8 cellular contexts compared by ENCODE assay signal in the genomic region with DNA sequence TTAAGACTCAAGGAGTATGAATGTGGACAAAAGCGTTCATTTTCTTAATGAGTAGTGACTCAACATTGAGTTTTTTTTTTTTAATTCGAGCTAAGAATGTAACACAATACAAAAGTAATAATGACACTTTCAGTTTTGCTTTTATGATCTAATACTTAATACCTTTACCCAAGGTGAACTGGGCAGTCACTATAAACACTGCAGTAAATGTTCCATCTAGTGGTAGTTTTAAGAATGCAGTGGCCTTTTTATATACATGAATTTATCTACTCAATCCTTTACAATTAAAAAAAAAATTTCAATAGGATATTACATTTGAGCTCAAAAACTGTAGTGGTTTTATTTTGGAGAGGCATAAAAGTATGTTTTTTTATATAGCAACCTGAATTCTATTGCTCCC. TPM values are rescaled to one million over a fixed set of nuclear protein-coding genes. Genes with fewer than 3 reads are reported as not detected.
DNase-seq lines count a peak whose midpoint lies in the region; ATAC-seq and TF ChIP-seq lines count a peak whose summit lies in the region.

No MANE protein-coding gene starts in this region.

- no peak overlapping the region for H3K56ac ChIP-seq in IMR-90 (ENCODE audit: extremely low read depth, insufficient read depth, low read length)

- H3K79me1 ChIP-seq in IMR-90 (ENCODE audit: low read depth in 1 of 2, low read length in 2 of 2), result no peaks in the 10 kb centered on the region

- H3K36me3 ChIP-seq in IMR-90 (ENCODE audit: control insufficient read depth, insufficient read depth, low read length) (no peaks in the 10 kb centered on the region), right lobe of liver (no peaks in the 10 kb centered on the region)

- H3K4me2 ChIP-seq in IMR-90 (ENCODE audit: low read depth, low read length), result no peak overlapping the region

- TF ChIP-seq POLR2A in IMR-90 (IDR thresholded peaks at IDR 0.05; ENCODE audit: low read depth, low read length), result no peak
- no peak for TF ChIP-seq POLR2A in right lobe of liver (IDR thresholded peaks at IDR 0.05)

- TF ChIP-seq RAD21 in IMR-90 (IDR thresholded peaks at IDR 0.05; ENCODE audit: low read length), result peak; percentile 38

- POLR2A ChIA-PET in IMR-90 (lab: Charles Lee; ENCODE audit: unreplicated experiment), result no interaction called here

- H3K4me1 ChIP-seq in IMR-90 (ENCODE audit: control insufficient read depth, insufficient read depth, low read length) (no peaks in the 10 kb centered on the region), right lobe of liver (peaks cover 0 to 5% (median 0%) of the 10 kb centered on the region in 4 donors)

- no peaks in the 10 kb centered on the region for H3K36me3 Mint-ChIP-seq in activated naive CD4-positive, alpha-beta T cell treated with anti-CD3 and anti-CD28 coated beads, Interleukin-2, amount 50 U/mL, for 24 hours

- H3K4me1 Mint-ChIP-seq in activated naive CD4-positive, alpha-beta T cell treated with anti-CD3 and anti-CD28 coated beads, Interleukin-2, amount 50 U/mL, for 24 hours, result peaks cover 31% of the 10 kb centered on the region

- BruUV-seq in IMR-90 (replicated peaks; lab: Mats Ljungman, UMichigan), result no TSS peak

- CTCF ChIA-PET in IMR-90 (lab: Yijun Ruan, JAX), result interaction anchor here (0.6 to 2.8 kb wide), 12 partner anchors 15 to 811 kb away, joined by 3 to 10 read pairs (median 3); no protein-coding TSS in a partner anchor

- no peak overlapping the region for H2BK20ac ChIP-seq in IMR-90 (ENCODE audit: low read depth, low read length)

- H2AFZ ChIP-seq in IMR-90 (replicated peaks; ENCODE audit: low read length, poor library complexity), result no peak overlapping the region

- H4K5ac ChIP-seq in IMR-90 (ENCODE audit: low read depth, low read length), result no peak overlapping the region

- no peaks in the 10 kb centered on the region for H3K9me1 ChIP-seq in IMR-90 (ENCODE audit: insufficient read depth, low read length)

- no peak overlapping the region for H3K14ac ChIP-seq in IMR-90 (replicated peaks; ENCODE audit: low read depth, low read length)

- no peak overlapping the region for H2BK120ac ChIP-seq in IMR-90 (ENCODE audit: low read depth, low read length)

- TF ChIP-seq CTCF in IMR-90 (conservative IDR thresholded peaks at IDR 0.05; ENCODE audit: low read depth, low read length) (peak; percentile 50), right lobe of liver (IDR thresholded peaks at IDR 0.05) (peak; percentile 58 to 74 (median 68))

- intact Hi-C loops in IMR-90 (cut with micrococcal nuclease) (loop anchor here (1.0 kb wide), 2 partner anchors 104 to 240 kb away; no protein-coding TSS in a partner anchor), right lobe of liver (cut with DNase I) (no loop called here)

- no peak overlapping the region for H3K27ac ChIP-seq in IMR-90 (ENCODE audit: insufficient read depth, low read length)
- H3K27ac ChIP-seq in right lobe of liver, result peak overlapping the region in 2 of 3 donors; percentile 27

- ATAC-seq in IMR-90 (ENCODE audit: low read depth), result peak; percentile 35; the same call in 1 of the 2 replicates
- peak; percentile 47 to 67 (median 55) for ATAC-seq in right lobe of liver
- no peak for ATAC-seq in HG02571 (IDR thresholded peaks at IDR 0.05; ENCODE audit: unreplicated experiment)
- ATAC-seq in GM19455 (IDR thresholded peaks at IDR 0.05; ENCODE audit: unreplicated experiment), result no peak
- no peak for ATAC-seq in HG02973 (IDR thresholded peaks at IDR 0.05; ENCODE audit: unreplicated experiment)

- H3K4me3 ChIP-seq in IMR-90 (ENCODE audit: insufficient read depth, low read depth, low read length) (no peak overlapping the region), right lobe of liver (no peak overlapping the region)

- no peak overlapping the region for H2AK9ac ChIP-seq in IMR-90 (replicated peaks; ENCODE audit: low read depth, low read length, poor library complexity)

- no peak overlapping the region for H3K18ac ChIP-seq in IMR-90 (ENCODE audit: low read depth, low read length)

- dilution Hi-C loops in IMR-90 (cut with HindIII; ENCODE audit: low sequenced_read_pairs, unreplicated experiment), result no loop called here

- no peak overlapping the region for H3K23ac ChIP-seq in IMR-90 (ENCODE audit: low read depth, low read length)

- H3K4ac ChIP-seq in IMR-90 (ENCODE audit: low read depth, low read length), result no peak overlapping the region

- H3K4me3 Mint-ChIP-seq in activated naive CD4-positive, alpha-beta T cell treated with anti-CD3 and anti-CD28 coated beads, Interleukin-2, amount 50 U/mL, for 24 hours, result peak overlapping the region; percentile 51

- H4K91ac ChIP-seq in IMR-90 (ENCODE audit: insufficient read depth, low read depth, low read length), result no peak overlapping the region

- H3K27ac Mint-ChIP-seq in activated naive CD4-positive, alpha-beta T cell treated with anti-CD3 and anti-CD28 coated beads, Interleukin-2, amount 50 U/mL, for 24 hours, result peak overlapping the region; percentile 83

- no CpG with 5 or more reads among the region's 2 CpGs for WGBS in IMR-90 (ENCODE audit: extremely low coverage in 2 of 2, insufficient read length in 1 of 2), 2 experiments
- WGBS in right lobe of liver (ENCODE audit: insufficient coverage, low coverage, low lambda C conversion rate, missing lambda C conversion rate), result 15% methylated on average over 2 of the region's 2 CpGs

- DNase-seq in activated naive CD4-positive, alpha-beta T cell treated with anti-CD3 and anti-CD28 coated beads, Interleukin-2, amount 50 U/mL, for 16 hours, result no peak
- DNase-seq in IMR-90, result peak; percentile 11
- peak; percentile 18 for DNase-seq in amniotic epithelial cell (ENCODE audit: low read depth)
- no peak for DNase-seq in right lobe of liver

- H2BK15ac ChIP-seq in IMR-90 (ENCODE audit: low read depth, low read length), result no peak overlapping the region

- H2BK5ac ChIP-seq in IMR-90 (ENCODE audit: low read depth, low read length, poor library complexity, severe bottlenecking), result no peak overlapping the region

- no peaks in the 10 kb centered on the region for H4K20me1 ChIP-seq in IMR-90 (ENCODE audit: insufficient read depth, low read length)

- no peak overlapping the region for H4K8ac ChIP-seq in IMR-90 (ENCODE audit: low read depth in 2 of 2, low read length in 2 of 2)

- H3K9ac ChIP-seq in IMR-90 (ENCODE audit: low read depth, low read length), result no peak overlapping the region

- H2AK5ac ChIP-seq in IMR-90 (ENCODE audit: low read depth, low read length), result no peak overlapping the region

- H3K9me3 Mint-ChIP-seq in activated naive CD4-positive, alpha-beta T cell treated with anti-CD3 and anti-CD28 coated beads, Interleukin-2, amount 50 U/mL, for 24 hours, result no peaks in the 10 kb centered on the region

- no peaks in the 10 kb centered on the region; the same call in 1 of the 2 replicates for H3K27me3 ChIP-seq in IMR-90 (ENCODE audit: control insufficient read depth, insufficient read depth, low read length)
- H3K27me3 ChIP-seq in right lobe of liver, result no peaks in the 10 kb centered on the region

- in situ Hi-C loops in IMR-90 (cut with MboI; ENCODE audit: low sequenced_read_pairs), result no loop called here

- no peaks in the 10 kb centered on the region for H3K9me3 ChIP-seq in IMR-90 (ENCODE audit: control insufficient read depth, insufficient read depth, low read length)
- no peaks in the 10 kb centered on the region for H3K9me3 ChIP-seq in right lobe of liver

- no peaks in the 10 kb centered on the region for H3K27me3 Mint-ChIP-seq in activated naive CD4-positive, alpha-beta T cell treated with anti-CD3 and anti-CD28 coated beads, Interleukin-2, amount 50 U/mL, for 24 hours

TF ChIP-seq in IMR-90, 13 proteins besides CTCF, POLR2A, EP300 and RAD21:
- TF ChIP-seq, protein P1, sequence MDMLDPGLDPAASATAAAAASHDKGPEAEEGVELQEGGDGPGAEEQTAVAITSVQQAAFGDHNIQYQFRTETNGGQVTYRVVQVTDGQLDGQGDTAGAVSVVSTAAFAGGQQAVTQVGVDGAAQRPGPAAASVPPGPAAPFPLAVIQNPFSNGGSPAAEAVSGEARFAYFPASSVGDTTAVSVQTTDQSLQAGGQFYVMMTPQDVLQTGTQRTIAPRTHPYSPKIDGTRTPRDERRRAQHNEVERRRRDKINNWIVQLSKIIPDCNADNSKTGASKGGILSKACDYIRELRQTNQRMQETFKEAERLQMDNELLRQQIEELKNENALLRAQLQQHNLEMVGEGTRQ (IDR thresholded peaks at IDR 0.05; ENCODE audit: low read depth, low read length), result no peak
- no peak for TF ChIP-seq FOS (IDR thresholded peaks at IDR 0.05; ENCODE audit: low read depth, low read length)
- TF ChIP-seq MAFK (IDR thresholded peaks at IDR 0.05; ENCODE audit: low read depth, low read length), result no peak
- peak; percentile 43; the same call in 1 of the 2 replicates for TF ChIP-seq SMC3 (IDR thresholded peaks at IDR 0.05; ENCODE audit: low read depth, low read length)

RNA-seq across cellular contexts. Expression of a gene that starts 33.9 kb away (rescaled TPM):
- total RNA-seq in IMR-90 (2012; rRNA removed) (4.8 and 5.0 TPM in 2 replicates), right lobe of liver (10 to 100 TPM in 4 of 6 experiments, 1 to 10 TPM in 2; 8.6 to 17.5 (median 11.3) TPM)
- polyA plus RNA-seq in IMR-90 (2012; rRNA removed), result 1.7 and 2.3 TPM in 2 replicates
- polyA plus RNA-seq in IMR-90 (2012; cell fraction: cytosol; rRNA removed), result 0.70 and 1.1 TPM in 2 replicates
- polyA plus RNA-seq in IMR-90 (2012; cell fraction: nucleus; rRNA removed; ENCODE audit: low replicate concordance), result 0.41 and 1.9 TPM in 2 replicates

Comparison
In these comparisons a context has a peak if more than half of its experiments do, and no peak if none do; other contexts are left out.
1. DNase-seq: peak in IMR-90 (single experiment) and amniotic epithelial cell (single experiment); none in activated naive CD4-positive, alpha-beta T cell treated with anti-CD3 and anti-CD28 coated beads, Interleukin-2, amount 50 U/mL, for 16 hours (single experiment) and right lobe of liver (0 of 3).
2. ATAC-seq: peak in IMR-90 (single experiment) and right lobe of liver (4 of 4); none in HG02571 (single experiment), GM19455 (single experiment) and HG02973 (single experiment).